Comparison of ENCODE assay signal across 1 cellular context in the genomic region with DNA sequence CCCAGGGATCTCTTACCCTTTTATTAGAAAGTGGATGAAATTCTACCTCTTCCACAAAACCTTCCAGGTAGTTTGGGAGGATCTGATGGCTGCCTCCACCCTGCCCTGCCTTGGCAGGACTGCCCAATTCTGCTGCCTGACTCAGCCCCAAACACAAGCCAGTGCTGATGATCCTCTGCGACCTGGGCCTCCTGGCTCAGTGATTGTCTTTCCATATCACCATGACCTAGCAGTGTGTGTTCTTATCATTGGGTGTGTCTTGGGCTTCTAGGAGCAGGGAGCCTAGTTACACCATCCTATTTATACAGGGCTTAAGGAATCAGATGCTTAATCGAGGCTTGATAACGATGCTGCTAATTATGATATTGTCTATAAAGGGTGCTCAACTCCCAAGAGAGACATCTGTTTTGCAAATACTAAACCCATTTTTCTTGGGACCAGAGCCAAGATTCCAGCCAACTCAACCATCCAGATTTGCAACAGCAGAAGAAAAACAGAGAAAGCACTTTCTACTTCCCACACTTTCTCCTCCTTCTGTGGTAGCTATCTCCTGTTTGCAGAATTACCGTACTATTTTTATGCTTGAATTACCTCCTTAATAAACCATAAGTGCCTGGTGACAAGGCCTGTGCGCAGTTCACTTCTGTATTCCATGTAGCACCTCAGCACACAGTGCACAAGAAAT.
A peak's percentile ranks its signal among the peaks of the same experiment; 100 is the strongest.
TF ChIP-seq lines count a peak whose summit lies in the region.

No MANE protein-coding gene starts in this region.

TF ChIP-seq in K562, 482 proteins besides CTCF, POLR2A, EP300 and RAD21:
- TF ChIP-seq CBFA2T3 (IDR thresholded peaks at IDR 0.05) (peak; percentile 15; the same call in 1 of the 2 replicates), MCM2 (IDR thresholded peaks at IDR 0.05; ENCODE audit: low read depth) (no peak)
